In the genomic region with DNA sequence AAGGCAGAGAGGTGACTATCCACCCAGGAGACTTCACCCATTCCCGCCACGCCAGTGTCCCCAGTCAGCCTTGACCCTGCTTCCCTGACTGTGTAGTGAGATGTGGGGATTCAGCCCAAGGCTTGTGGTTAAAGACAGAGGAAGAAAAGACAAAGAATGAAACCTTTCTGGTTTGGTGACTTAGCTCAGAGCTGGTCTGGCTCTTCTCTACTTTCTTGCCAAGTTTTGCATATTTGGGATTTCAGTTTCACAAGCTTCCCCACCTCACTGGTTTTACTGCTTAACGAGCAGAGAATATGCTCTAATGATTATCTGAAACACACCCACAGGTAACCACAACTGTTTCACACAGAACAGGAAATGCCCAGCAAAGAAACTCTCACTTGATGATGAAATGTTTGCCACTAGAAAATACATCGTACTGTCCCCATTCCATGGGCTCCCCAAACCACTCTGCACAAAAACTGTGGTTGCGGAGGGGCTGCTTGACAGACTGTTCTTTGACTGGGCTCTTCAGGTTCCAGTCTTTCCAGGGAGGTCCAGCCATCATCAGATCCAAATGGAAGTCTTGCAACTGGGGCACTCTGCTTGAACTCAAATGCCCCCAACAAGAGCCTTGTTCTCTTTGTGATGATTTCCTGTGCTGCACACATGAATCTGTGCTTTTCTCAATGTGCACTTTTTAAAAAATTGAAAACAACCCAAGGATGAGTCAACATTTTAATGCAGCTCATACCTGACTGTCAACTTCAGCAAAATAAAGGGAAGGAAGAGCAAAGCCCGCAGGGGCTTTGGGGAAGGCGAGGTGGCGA, we compare ENCODE assay signal across 8 cellular contexts.
DNase-seq lines count a peak whose midpoint lies in the region; ATAC-seq and TF ChIP-seq lines count a peak whose summit lies in the region.

No MANE protein-coding gene starts in this region.

- H3K9me3 ChIP-seq in T-helper 17 cell (ENCODE audit: control insufficient read depth, low read length, poor library complexity, severe bottlenecking) (no peaks in the 10 kb centered on the region), stomach (no peaks in the 10 kb centered on the region)

- peaks cover 13% of the 10 kb centered on the region for H3K4me1 Mint-ChIP-seq in T-helper 17 cell
- peaks cover 16% of the 10 kb centered on the region for H3K4me1 Mint-ChIP-seq in activated naive CD4-positive, alpha-beta T cell treated with anti-CD3 and anti-CD28 coated beads, Interleukin-2, amount 10 ng/mL, durations not matched to agents 7 days and 5 days

- no peaks in the 10 kb centered on the region for H3K27me3 ChIP-seq in stomach

- no peak for TF ChIP-seq CTCF in stomach (IDR thresholded peaks at IDR 0.05)

- peaks cover 56 to 88% (median 78%) of the 10 kb centered on the region in 4 donors for H3K4me1 ChIP-seq in stomach

- H3K27ac Mint-ChIP-seq in T-helper 17 cell = no peak overlapping the region
- no peak overlapping the region for H3K27ac Mint-ChIP-seq in activated naive CD4-positive, alpha-beta T cell treated with anti-CD3 and anti-CD28 coated beads, Interleukin-2, amount 10 ng/mL, durations not matched to agents 7 days and 5 days

- peak overlapping the region; percentile 5 for H3K4me3 Mint-ChIP-seq in T-helper 17 cell
- no peak overlapping the region for H3K4me3 Mint-ChIP-seq in activated naive CD4-positive, alpha-beta T cell treated with anti-CD3 and anti-CD28 coated beads, Interleukin-2, amount 10 ng/mL, durations not matched to agents 7 days and 5 days

- peaks cover 28% of the 10 kb centered on the region for H3K27me3 Mint-ChIP-seq in T-helper 17 cell
- peaks cover 44% of the 10 kb centered on the region for H3K27me3 Mint-ChIP-seq in activated naive CD4-positive, alpha-beta T cell treated with anti-CD3 and anti-CD28 coated beads, Interleukin-2, amount 10 ng/mL, durations not matched to agents 7 days and 5 days

- no peaks in the 10 kb centered on the region for H3K36me3 Mint-ChIP-seq in T-helper 17 cell (ENCODE audit: low read depth)
- no peaks in the 10 kb centered on the region for H3K36me3 Mint-ChIP-seq in activated naive CD4-positive, alpha-beta T cell treated with anti-CD3 and anti-CD28 coated beads, Interleukin-2, amount 10 ng/mL, durations not matched to agents 7 days and 5 days

- TF ChIP-seq EP300 in stomach (IDR thresholded peaks at IDR 0.05) = no peak

- 35 to 56% (median 50%) methylated on average over 7 to 8 of the region's 8 CpGs for WGBS in stomach, 5 donors

- no peak for TF ChIP-seq POLR2A in stomach (IDR thresholded peaks at IDR 0.05)

- DNase-seq in GM04504 (ENCODE audit: low read depth) (peak; percentile 64), T-helper 17 cell (no peak), germinal center (ENCODE audit: low spot score) (peak; percentile 79), stomach (no peak), dedifferentiated amniotic fluid mesenchymal stem cell (ENCODE audit: extremely low spot score) (no peak)
- DNase-seq in activated naive CD4-positive, alpha-beta T cell treated with anti-CD3 and anti-CD28 coated beads, Interleukin-2, amount 10 ng/mL, durations not matched to agents 7 days and 5 days = no peak

- peak overlapping the region; percentile 62 to 90 (median 76) for H3K27ac ChIP-seq in stomach

- no peaks in the 10 kb centered on the region for H3K9me3 Mint-ChIP-seq in activated naive CD4-positive, alpha-beta T cell treated with anti-CD3 and anti-CD28 coated beads, Interleukin-2, amount 10 ng/mL, durations not matched to agents 7 days and 5 days

- intact Hi-C loops in stomach (cut with DNase I; ENCODE audit: low total_unique reads) = no loop called here

- ATAC-seq in GM19467 (IDR thresholded peaks at IDR 0.05; ENCODE audit: unreplicated experiment) = peak; percentile 95
- ATAC-seq in HG03520 (IDR thresholded peaks at IDR 0.05; ENCODE audit: unreplicated experiment) = peak; percentile 91
- peak; percentile 28 for ATAC-seq in T-helper 17 cell

- CTCF ChIA-PET in activated naive CD4-positive, alpha-beta T cell treated with anti-CD3 and anti-CD28 coated beads, Interleukin-2, amount 10 ng/mL, durations not matched to agents 7 days and 5 days (lab: Charles Lee) = interaction anchor here (1.9 kb wide), 1 partner anchor 17 kb away, joined by 5 read pairs; no protein-coding TSS in a partner anchor

- peaks cover 0 to 8% (median 4%) of the 10 kb centered on the region in 4 donors for H3K36me3 ChIP-seq in stomach

- no peak overlapping the region for H3K4me3 ChIP-seq in stomach

Comparison
In these comparisons a context has a peak if more than half of its experiments do, and no peak if none do; other contexts are left out.
1. DNase-seq: peak in GM04504 (single experiment) and germinal center (single experiment); none in T-helper 17 cell (0 of 3), stomach (single experiment), dedifferentiated amniotic fluid mesenchymal stem cell (single experiment) and activated naive CD4-positive, alpha-beta T cell treated with anti-CD3 and anti-CD28 coated beads, Interleukin-2, amount 10 ng/mL, durations not matched to agents 7 days and 5 days (single experiment).
2. ATAC-seq: peak in every context shown above with its lines; median percentile 95 in GM19467; 91 in HG03520; 28 in T-helper 17 cell.